34 cellular contexts compared by ENCODE assay signal in the genomic region with DNA sequence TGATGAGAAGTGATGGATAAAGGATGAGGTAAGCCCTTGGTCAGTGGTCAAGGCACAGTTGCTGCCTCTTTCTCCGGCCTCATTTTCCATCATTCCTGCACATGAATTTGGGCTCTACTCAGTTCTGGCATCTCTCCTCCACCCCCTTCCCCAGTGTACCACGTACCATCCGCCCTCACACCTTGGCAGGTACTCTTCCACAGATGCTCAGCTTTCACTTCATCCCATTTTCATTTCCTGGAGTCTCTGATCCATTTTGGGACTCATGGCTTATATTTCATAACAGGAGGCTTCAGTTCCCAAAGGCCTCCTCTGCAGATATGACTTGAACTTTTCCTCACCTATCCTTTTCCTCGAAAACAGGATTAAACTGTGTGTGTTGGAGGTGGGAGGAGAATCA.
"Had no signal": no experiment of that assay in that cellular context is flagged by ENCODE, and none has a peak within 500 bp of the region (broad histone marks: within the 10 kb centered on the region; RNA-seq: fewer than 3 reads in every experiment).

No MANE protein-coding gene starts in this region.

- H3K4me3 ChIP-seq: MG63 had no signal

- H3K27ac ChIP-seq: KMS-11 had no signal

- H3K27me3 ChIP-seq: MG63 had no signal

- H3K36me3 ChIP-seq: MG63 had no signal

- H3K9me3 ChIP-seq: MG63 had no signal

- DNase-seq: Karpas-422, Kasumi-1, KBM-7, KG1, MG63, MM.1S, MV-4-11, NCI-H1048, NCI-H1092, NCI-H1092 treated with DMSO at 0.1 percent for 48 hours, NCI-H1105 treated with DMSO at 0.1 percent for 48 hours, NCI-H1417, NCI-H1417 treated with DMSO at 0.1 percent for 48 hours, NCI-H1436, NCI-H1436 treated with DMSO at 0.1 percent for 48 hours, NCI-H146, NCI-H1694, NCI-H1694 treated with DMSO at 0.1 percent for 48 hours, NCI-H187, NCI-H187 treated with DMSO at 0.1 percent for 48 hours, NCI-H1930, NCI-H2029, NCI-H2029 treated with DMSO at 0.1 percent for 48 hours, NCI-H2081, NCI-H2081 treated with DMSO at 0.1 percent for 48 hours, NCI-H2107, NCI-H2171, NCI-H2171 treated with DMSO at 0.1 percent for 48 hours, NCI-H226, NCI-H345, NCI-H446, NCI-H446 treated with DMSO at 0.1 percent for 48 hours, NCI-H510A had no signal
